8 cellular contexts compared by ENCODE assay signal in the genomic region with DNA sequence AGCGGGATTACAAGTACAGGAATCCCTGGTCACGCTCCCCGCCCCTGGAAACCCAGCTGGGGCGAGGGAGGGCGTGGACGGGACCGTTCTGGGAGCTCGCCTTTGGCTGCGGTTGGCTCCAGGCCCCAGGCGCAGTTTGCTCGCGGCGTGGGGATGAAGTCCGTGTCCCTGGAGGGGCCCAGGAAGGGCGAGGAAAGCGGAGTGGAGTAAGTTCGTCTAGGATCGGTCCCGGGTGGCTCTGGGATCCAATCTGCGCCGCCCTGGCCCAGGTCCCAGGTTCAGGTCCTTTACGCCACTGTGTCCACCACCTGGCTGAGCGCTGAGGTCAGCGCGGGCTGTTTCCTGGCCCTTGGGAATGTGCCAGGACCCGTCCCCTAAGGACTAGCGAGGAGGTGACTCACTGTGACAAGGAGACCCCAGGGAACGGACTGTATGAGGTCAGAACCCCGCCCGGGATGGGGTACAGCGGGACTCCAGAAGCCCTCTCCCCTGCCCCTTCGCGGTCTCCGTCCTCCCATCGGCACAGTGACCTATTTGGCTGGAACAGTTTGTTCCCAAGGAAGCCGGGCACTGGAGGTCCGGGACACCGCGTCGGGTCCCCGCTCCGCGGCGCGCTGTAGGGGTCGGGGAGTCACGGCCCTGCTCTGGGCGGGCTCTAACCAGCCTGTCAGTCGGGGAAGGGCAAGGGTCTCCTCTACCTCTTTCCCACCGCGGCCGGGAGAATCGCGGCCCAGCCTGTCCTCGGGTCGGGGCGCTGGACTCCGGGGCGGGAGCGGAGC. TPM values are rescaled to one million over a fixed set of nuclear protein-coding genes. Genes with fewer than 3 reads are reported as not detected.
A peak's percentile ranks its signal among the peaks of the same experiment; 100 is the strongest.
DNase-seq lines count a peak whose midpoint lies in the region; ATAC-seq and TF ChIP-seq lines count a peak whose summit lies in the region.

No MANE protein-coding gene starts in this region.

- H3K4me1 ChIP-seq in RWPE2 (ENCODE audit: insufficient read depth, poor library complexity, severe bottlenecking), result peaks cover 56% of the 10 kb centered on the region

- POLR2A ChIA-PET in MCF 10A (lab: Yijun Ruan, JAX), result interaction anchor here (0.7 to 17.5 kb wide), 27 partner anchors 8 to 1183 kb away, joined by 3 to 495 read pairs (median 4); a partner anchor contains a TSS

- peaks cover 64% of the 10 kb centered on the region for H3K36me3 Mint-ChIP-seq in MCF 10A (ENCODE audit: insufficient read depth, unreplicated experiment)

- intact Hi-C loops in MCF 10A (cut with micrococcal nuclease), result loop anchor here (5.0 kb wide), 1 partner anchor 132 kb away; a partner anchor contains a TSS

- no peaks in the 10 kb centered on the region for H3K9me3 Mint-ChIP-seq in MCF 10A (ENCODE audit: unreplicated experiment)

- peak overlapping the region; percentile 75 for H3K4me3 ChIP-seq in RWPE2 (ENCODE audit: severe bottlenecking)
- peak overlapping the region; percentile 77 for H3K4me3 ChIP-seq in iPS-18c (ENCODE audit: insufficient read depth, low read depth, low read length)
- H3K4me3 ChIP-seq in skin epidermis, result peak overlapping the region; percentile 55 to 90 (median 76)

- H3K27ac ChIP-seq in RWPE2 (ENCODE audit: poor library complexity, severe bottlenecking) (peak overlapping the region; percentile 95), skin epidermis (peak overlapping the region; percentile 77 to 99 (median 96))

- CTCF ChIA-PET in MCF 10A (lab: Yijun Ruan, JAX), result interaction anchor here (0.6 to 8.0 kb wide), 9 partner anchors 12 to 86 kb away, joined by 3 to 37 read pairs (median 4); no protein-coding TSS in a partner anchor

- TF ChIP-seq CTCF in RWPE2 (IDR thresholded peaks at IDR 0.05; ENCODE audit: poor library complexity, severe bottlenecking) (no peak), MCF 10A (IDR thresholded peaks at IDR 0.05; ENCODE audit: unreplicated experiment) (no peak)

- DNase-seq in activated naive CD4-positive, alpha-beta T cell treated with Interleukin-2 at 50 U/mL for 16 hours, result peak; percentile 33
- no peak for DNase-seq in activated naive CD4-positive, alpha-beta T cell (lab: John Stamatoyannopoulos, UW)
- DNase-seq in RWPE2 (ENCODE audit: low spot score) (no peak), MCF 10A (ENCODE audit: unreplicated experiment) (peak; percentile 62), HPDE6-E6E7 (ENCODE audit: extremely low spot score) (no peak)

- no peaks in the 10 kb centered on the region for H3K27me3 ChIP-seq in RWPE2 (ENCODE audit: insufficient read depth, poor library complexity, severe bottlenecking)

- H3K4me3 Mint-ChIP-seq in MCF 10A (ENCODE audit: unreplicated experiment), result peak overlapping the region; percentile 87

- no peaks in the 10 kb centered on the region for H3K27me3 Mint-ChIP-seq in MCF 10A (ENCODE audit: insufficient read depth, unreplicated experiment)

- no peaks in the 10 kb centered on the region for H3K9me3 ChIP-seq in RWPE2 (ENCODE audit: severe bottlenecking)
- H3K9me3 ChIP-seq in iPS-18c (ENCODE audit: control insufficient read depth, insufficient read depth, low read length), result no peaks in the 10 kb centered on the region

- H3K36me3 ChIP-seq in RWPE2 (ENCODE audit: low read depth), result peaks cover 40% of the 10 kb centered on the region

- BruUV-seq in MCF 10A (replicated peaks; lab: Mats Ljungman, UMichigan), result TSS peak; percentile 49

- peak overlapping the region; percentile 97 for H3K27ac Mint-ChIP-seq in MCF 10A (ENCODE audit: low read depth, unreplicated experiment)

- ATAC-seq in RWPE2 (ENCODE audit: low read depth) (no peak), GM18873 (IDR thresholded peaks at IDR 0.05; ENCODE audit: low FRiP score, unreplicated experiment) (no peak)

- H3K4me1 Mint-ChIP-seq in MCF 10A (ENCODE audit: insufficient read depth, unreplicated experiment), result peaks cover 29% of the 10 kb centered on the region

RNA-seq across cellular contexts. Expression of a gene that starts 0.7 kb away (rescaled TPM):
- 407 and 489 TPM in 2 replicates for total RNA-seq in MCF 10A (2022)

RNA-seq across cellular contexts. Expression of a gene that starts 18.4 kb away (rescaled TPM):
- 0.09 TPM in 1 of 2 replicates, not detected in the other for total RNA-seq in MCF 10A (2022)

Comparison
In these comparisons a context has a peak if more than half of its experiments do, and no peak if none do; other contexts are left out.
1. DNase-seq: peak in activated naive CD4-positive, alpha-beta T cell treated with Interleukin-2 at 50 U/mL for 16 hours (single experiment) and MCF 10A (single experiment); none in activated naive CD4-positive, alpha-beta T cell (0 of 4), RWPE2 (single experiment) and HPDE6-E6E7 (single experiment).
2. Peak in every context shown above with its lines, with median percentiles within 50 percentile points of each other: H3K4me3 ChIP-seq.